31 cellular contexts compared by ENCODE assay signal in the genomic region with DNA sequence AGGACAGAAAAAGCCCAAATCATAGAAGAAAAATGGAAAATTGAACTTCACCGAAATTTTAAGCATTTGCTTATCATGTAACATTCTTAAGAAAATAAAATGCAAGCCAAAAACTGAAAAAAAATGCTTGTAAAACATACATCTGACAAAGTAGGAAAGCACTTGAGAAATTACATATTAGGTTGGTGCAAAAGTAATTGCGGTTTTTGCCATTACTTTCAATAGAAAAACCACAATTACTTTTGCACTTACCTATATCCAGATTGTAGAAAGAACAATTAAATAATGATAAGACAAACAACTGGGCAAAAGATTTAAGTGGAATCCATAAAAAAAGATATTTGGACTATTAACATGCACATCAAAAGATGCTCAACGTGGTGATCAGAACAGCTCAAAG.
"Had no signal": no experiment of that assay in that cellular context is flagged by ENCODE, and none has a peak within 500 bp of the region (broad histone marks: within the 10 kb centered on the region; RNA-seq: fewer than 3 reads in every experiment).

No MANE protein-coding gene starts in this region.

- H3K4me3 Mint-ChIP-seq: natural killer cell; nephron; neural progenitor cell; stimulated activated memory B cell treated with anti-CD40 and anti-IgM and Interleukin-4, amounts not matched to agents 10 μg/mL and 1 μg/mL and 100 μg/mL, for 72 hours; stimulated activated naive CD8-positive, alpha-beta T cell treated with anti-CD3 and anti-CD28 coated beads, Interleukin-15, amount 100 ng/mL, for 72 hours; type B pancreatic cell had no signal

- H3K9ac ChIP-seq: neural progenitor cell, parathyroid adenoma had no signal

- H3K9me3 ChIP-seq: ovary, suprapubic skin, testis, upper lobe of right lung, uterus had no signal

- H2AFZ ChIP-seq: neural progenitor cell, parathyroid adenoma had no signal

- H3K9me3 Mint-ChIP-seq: type B pancreatic cell had no signal

- H3K27me3 ChIP-seq: neural progenitor cell, ovary, spleen, suprapubic skin, testis, tibial artery, transverse colon, upper lobe of right lung, uterus had no signal

- H3K4me2 ChIP-seq: neural progenitor cell, smooth muscle cell had no signal

- H3K36me3 Mint-ChIP-seq: natural killer cell; neural progenitor cell; stimulated activated memory B cell treated with anti-CD40 and anti-IgM and Interleukin-4, amounts not matched to agents 10 μg/mL and 1 μg/mL and 100 μg/mL, for 72 hours; type B pancreatic cell had no signal

- H3K4me1 ChIP-seq: neural progenitor cell, parathyroid adenoma, psoas muscle, spleen, suprapubic skin, testis, tibial artery, transverse colon, upper lobe of right lung, uterus had no signal

- ATAC-seq: natural killer cell; psoas muscle; right cardiac atrium; sciatic nerve; stimulated activated memory B cell treated with anti-CD40 and anti-IgM and Interleukin-4, amounts not matched to agents 10 μg/mL and 1 μg/mL and 100 μg/mL, for 72 hours; stimulated activated naive CD8-positive, alpha-beta T cell treated with anti-CD3 and anti-CD28 coated beads, Interleukin-15, amount 100 ng/mL, for 72 hours; stimulated activated naive CD8-positive, alpha-beta T cell treated with anti-CD3 and anti-CD28 coated beads, Interleukin-15, Interleukin-2, amounts not matched to agents 100 U/mL and 50 U/mL, for 24 hours; upper lobe of right lung had no signal

- H3K27me3 Mint-ChIP-seq: progenitor cell of endocrine pancreas; stimulated activated memory B cell treated with anti-CD40 and anti-IgM and Interleukin-4, amounts not matched to agents 10 μg/mL and 1 μg/mL and 100 μg/mL, for 72 hours had no signal

- DNase-seq: natural killer cell; occipital lobe; ovary; posterior cingulate gyrus; psoas muscle; right cardiac atrium; spleen; stimulated activated CD4-positive, alpha-beta T cell treated with anti-CD3 and anti-CD28 coated beads, Interleukin-12 subunit alpha, Interleukin-12 subunit beta, amount 100 ng/mL, for 4 hours; stimulated activated CD4-positive, alpha-beta T cell treated with anti-CD3 and anti-CD28 coated beads, Interleukin-1b, Interleukin-23, amount 100 ng/mL, for 48 hours; stimulated activated CD4-positive, alpha-beta T cell treated with anti-CD3 and anti-CD28 coated beads, Interleukin-4, amount 100 ng/mL, for 1 hour; stimulated activated CD4-positive, alpha-beta T cell treated with anti-CD3 and anti-CD28 coated beads, Interleukin-4, amount 100 ng/mL, for 4 hours; stimulated activated CD8-positive, alpha-beta memory T cell treated with anti-CD3 and anti-CD28 coated beads, Interleukin-4, amount 100 ng/mL, for 48 hours; stimulated activated naive CD4-positive, alpha-beta T cell; stimulated activated naive CD8-positive, alpha-beta T cell treated with anti-CD3 and anti-CD28 coated beads, Interleukin-15, amount 100 ng/mL, for 72 hours; stimulated activated naive CD8-positive, alpha-beta T cell treated with anti-CD3 and anti-CD28 coated beads, Interleukin-15, Interleukin-2, amounts not matched to agents 100 U/mL and 50 U/mL, for 24 hours; substantia nigra; testis; tibial artery; transverse colon; upper lobe of right lung; uterus had no signal

- H3K27ac ChIP-seq: neural progenitor cell, ovary, parathyroid adenoma, psoas muscle, skin epidermis, spleen, suprapubic skin, testis, tibial artery, transverse colon, upper lobe of right lung, uterus had no signal

- H3K27ac Mint-ChIP-seq: natural killer cell; nephron; neural progenitor cell; progenitor cell of endocrine pancreas; stimulated activated memory B cell treated with anti-CD40 and anti-IgM and Interleukin-4, amounts not matched to agents 10 μg/mL and 1 μg/mL and 100 μg/mL, for 72 hours; stimulated activated naive CD8-positive, alpha-beta T cell treated with anti-CD3 and anti-CD28 coated beads, Interleukin-15, amount 100 ng/mL, for 72 hours; type B pancreatic cell had no signal

- H3K79me2 ChIP-seq: parathyroid adenoma had no signal

- H3K36me3 ChIP-seq: ovary, spleen, suprapubic skin, tibial artery, transverse colon, upper lobe of right lung, uterus had no signal

- H3K4me3 ChIP-seq: neural progenitor cell, ovary, psoas muscle, skin epidermis, smooth muscle cell, spleen, suprapubic skin, testis, tibial artery, transverse colon, upper lobe of right lung, uterus had no signal

- H3K4me1 Mint-ChIP-seq: natural killer cell; nephron; neural progenitor cell; stimulated activated memory B cell treated with anti-CD40 and anti-IgM and Interleukin-4, amounts not matched to agents 10 μg/mL and 1 μg/mL and 100 μg/mL, for 72 hours; stimulated activated naive CD8-positive, alpha-beta T cell treated with anti-CD3 and anti-CD28 coated beads, Interleukin-15, amount 100 ng/mL, for 72 hours had no signal
